In genomic region chr6:89539779-89540178, GRCh38 we compare ENCODE assay signal across 30 cellular contexts.
"Had no signal": no experiment of that assay in that cellular context is flagged by ENCODE, and none has a peak within 500 bp of the region (broad histone marks: within the 10 kb centered on the region; RNA-seq: fewer than 3 reads in every experiment).

No MANE protein-coding gene starts in this region.

- DNase-seq: Kasumi-1, KG1, MG63, NCI-H1048, NCI-H1092 treated with DMSO at 0.1 percent for 48 hours, NCI-H1105 treated with DMSO at 0.1 percent for 48 hours, NCI-H1417, NCI-H1436, NCI-H1694, NCI-H187, NCI-H1930, NCI-H2029 treated with DMSO at 0.1 percent for 48 hours, NCI-H2081 treated with DMSO at 0.1 percent for 48 hours, NCI-H2107, NCI-H2171, NCI-H226, NCI-H510A, NCI-H524, NCI-H526, NCI-H774, PC-9, Right ventricle myocardium superior, RPMI8226, SHP77 treated with DMSO at 0.1 percent for 48 hours, SW 1271, T-helper 1 cell, T-helper 2 cell had no signal

- ATAC-seq: K562, Panc1 had no signal

- H3K4me3 ChIP-seq: K562, MG63, PC-9, SJSA1 had no signal

- H3K4me1 ChIP-seq: SJSA1 had no signal

- H3K27ac ChIP-seq: PC-9, SJSA1 had no signal

- H3K9me3 ChIP-seq: MG63, SJSA1 had no signal

- H3K36me3 ChIP-seq: MG63, SJSA1 had no signal
